10 cellular contexts compared by ENCODE assay signal in genomic region chr9:20618361-20618799, GRCh38. TPM values are rescaled to one million over a fixed set of nuclear protein-coding genes. Genes with fewer than 3 reads are reported as not detected.
DNase-seq lines count a peak whose midpoint lies in the region; ATAC-seq lines count a peak whose summit lies in the region.
"Had no signal": no experiment of that assay in that cellular context is flagged by ENCODE, and none has a peak within 500 bp of the region (broad histone marks: within the 10 kb centered on the region; RNA-seq: fewer than 3 reads in every experiment).

No MANE protein-coding gene starts in this region.

- 58% methylated on average over 2 of the region's 2 CpGs for WGBS in GM23248 (ENCODE audit: low coverage in 1 of 2, low lambda C conversion rate in 2 of 2, missing lambda C conversion rate in 2 of 2), 2 experiments

- H4K20me1 ChIP-seq in GM23248 (ENCODE audit: insufficient read depth), result no peaks in the 10 kb centered on the region

- H3K4me3 ChIP-seq in GM23248 (no peak overlapping the region), SK-N-MC (peak overlapping the region; percentile 95)

- no peaks in the 10 kb centered on the region for H3K9me2 ChIP-seq in GM23248 (ENCODE audit: insufficient read depth)

- H3K9me3 ChIP-seq in GM23248 (ENCODE audit: low read depth) (no peaks in the 10 kb centered on the region), SK-N-MC (ENCODE audit: low read depth, low read length) (no peaks in the 10 kb centered on the region)

- H3K27ac ChIP-seq in GM23248, result no peak overlapping the region
- H3K27ac ChIP-seq in SK-N-MC, result no peak overlapping the region

- peaks cover 20% of the 10 kb centered on the region for H3F3A ChIP-seq in GM23248 (ENCODE audit: insufficient read depth)

- H3K79me2 ChIP-seq in GM23248 (ENCODE audit: insufficient read depth), result peaks cover 48% of the 10 kb centered on the region

- peak overlapping the region; percentile 12 for H3K4me2 ChIP-seq in GM23248 (ENCODE audit: unreplicated experiment)

- H2AFZ ChIP-seq in GM23248, result no peak overlapping the region

- in situ Hi-C loops in GM23248 (cut with MboI), result no loop called here

- ATAC-seq in HG03521 (IDR thresholded peaks at IDR 0.05; ENCODE audit: unreplicated experiment) (no peak), HG02642 (IDR thresholded peaks at IDR 0.05; ENCODE audit: poor library complexity, unreplicated experiment) (no peak), HG02970 (IDR thresholded peaks at IDR 0.05; ENCODE audit: low FRiP score, unreplicated experiment) (no peak), GM19397 (IDR thresholded peaks at IDR 0.05; ENCODE audit: unreplicated experiment) (no peak)

- peak; percentile 55 for DNase-seq in A172 (ENCODE audit: low spot score)
- DNase-seq in GM23248, result peak; percentile 80
- no peak for DNase-seq in SK-N-MC (ENCODE audit: low read depth, low spot score)
- peak; percentile 80 for DNase-seq in foreskin melanocyte
- DNase-seq: activated effector memory CD4-positive, alpha-beta T cell treated with Interleukin-2 at 50 U/mL for 16 hours; OCI-M1 had no signal

- no peaks in the 10 kb centered on the region for H3K27me3 ChIP-seq in GM23248 (replicated peaks; ENCODE audit: insufficient read depth)

- H3K36me3 ChIP-seq in GM23248 (ENCODE audit: low read depth), result no peaks in the 10 kb centered on the region
- 0 out of 2 replicates have a peak, but pooled peaks cover 4% of the 10 kb centered on the region for H3K36me3 ChIP-seq in SK-N-MC (ENCODE audit: insufficient read depth, low read length)

- H3K4me1 ChIP-seq in GM23248 (ENCODE audit: insufficient read depth), result peaks cover 12% of the 10 kb centered on the region

- H3K9ac ChIP-seq in GM23248 (no peak overlapping the region), SK-N-MC (ENCODE audit: insufficient read length) (no peak overlapping the region)

RNA-seq across cellular contexts. Expression of gene MLLT3, which starts 3.9 kb away (rescaled TPM):
- 13.0 and 13.6 TPM in 2 replicates for total RNA-seq in A172 (2014; rRNA removed; shearing (Covaris generic))
- 11.9 and 12.1 TPM in 2 replicates for total RNA-seq in GM23248 (2014; rRNA removed; shearing (Covaris generic))
- 7.1 and 7.5 TPM in 2 replicates for polyA plus RNA-seq in GM23248 (2016; fragmentation: Nextera tagmentation; extraction: Ambion mirVana)
